ENCODE assay signal across 21 cellular contexts in the genomic region with DNA sequence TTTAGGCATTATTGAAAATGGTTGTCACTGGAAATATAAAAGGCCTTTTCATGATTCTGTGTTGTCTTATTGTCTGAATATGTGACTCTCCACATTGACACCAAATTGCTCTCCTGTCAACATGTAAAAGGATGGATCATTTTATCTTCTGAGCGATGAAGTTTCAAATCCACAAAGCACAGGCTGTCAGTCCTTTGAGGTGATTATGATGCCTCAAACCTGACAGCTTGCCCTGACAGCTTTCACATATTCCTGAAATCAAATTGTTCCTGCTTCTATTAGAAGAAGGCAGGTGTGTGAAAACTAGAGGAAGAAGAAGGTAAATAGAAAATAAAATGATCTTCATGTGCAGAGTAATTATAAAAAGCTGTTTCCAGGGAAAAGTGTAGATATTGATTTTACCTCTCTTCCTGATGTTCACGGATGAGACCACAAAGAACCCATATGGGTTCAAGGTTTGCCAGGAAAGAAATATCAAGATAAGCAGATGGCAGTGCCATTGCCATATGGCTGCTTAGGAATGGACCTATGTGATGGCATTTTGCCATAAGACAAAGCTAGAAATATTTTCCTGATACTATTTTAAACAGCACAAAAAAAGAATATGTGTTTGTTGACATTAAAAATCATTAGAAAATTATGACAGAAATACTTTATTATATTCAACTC.
"Had no signal": no experiment of that assay in that cellular context is flagged by ENCODE, and none has a peak within 500 bp of the region (broad histone marks: within the 10 kb centered on the region; RNA-seq: fewer than 3 reads in every experiment).

No MANE protein-coding gene starts in this region.

- DNase-seq: Kasumi-1, MM.1S, NCI-H1092 treated with DMSO at 0.1 percent for 48 hours, NCI-H1436 treated with DMSO at 0.1 percent for 48 hours, NCI-H1694, NCI-H187 treated with DMSO at 0.1 percent for 48 hours, NCI-H2029 treated with DMSO at 0.1 percent for 48 hours, NCI-H226, NCI-H446, NCI-H510A treated with DMSO at 0.1 percent for 48 hours, NCI-H69, NCI-H774, Right ventricle myocardium superior, RPMI8226, SIG-M5 had no signal

- FAIRE-seq: HepG2, K562, RCC 7860 had no signal

- H3K27me3 ChIP-seq: SJSA1 had no signal

- H3K36me3 ChIP-seq: SJSA1 had no signal

- H3K4me3 ChIP-seq: K562, SJSA1, SK-N-MC had no signal

- H3K27ac ChIP-seq: KMS-11, SJSA1, SK-N-MC had no signal

- H3K9ac ChIP-seq: KMS-11 had no signal

- H3K4me1 ChIP-seq: SJSA1 had no signal

- H3K4me2 ChIP-seq: KMS-11 had no signal
